25 cellular contexts compared by ENCODE assay signal in genomic region chr2:78585849-78586248, GRCh38.
DNase-seq lines count a peak whose midpoint lies in the region; ATAC-seq and TF ChIP-seq lines count a peak whose summit lies in the region.
"Had no signal": no experiment of that assay in that cellular context is flagged by ENCODE, and none has a peak within 500 bp of the region (broad histone marks: within the 10 kb centered on the region; RNA-seq: fewer than 3 reads in every experiment).

No MANE protein-coding gene starts in this region.

- no peaks in the 10 kb centered on the region for H3K36me3 ChIP-seq in SK-N-MC (ENCODE audit: insufficient read depth, low read length)
- no peaks in the 10 kb centered on the region for H3K36me3 ChIP-seq in psoas muscle (ENCODE audit: insufficient read depth in 1 of 2, low read depth in 1 of 2)
- no peaks in the 10 kb centered on the region for H3K36me3 ChIP-seq in skeletal muscle tissue (ENCODE audit: control insufficient read depth in 3 of 3, insufficient read depth in 3 of 3, low read length in 3 of 3)
- H3K36me3 ChIP-seq: BE2C, BLaER1 had no signal

- H3K4me3 Mint-ChIP-seq in endothelial cell (ENCODE audit: unreplicated experiment), result no peak overlapping the region
- H3K4me3 Mint-ChIP-seq: CD14-positive monocyte; CD4-positive, alpha-beta memory T cell; CD4-positive, CD25-positive, alpha-beta regulatory T cell had no signal

- DNase-seq in SK-N-MC (ENCODE audit: low read depth, low spot score) (no peak), endothelial cell (ENCODE audit: low spot score) (no peak), psoas muscle (no peak), DMS114 treated with DMSO at 0.1 percent for 48 hours (lab: John Stamatoyannopoulos, UW; ENCODE audit: unreplicated experiment) (no peak), globus pallidus (ENCODE audit: low spot score) (no peak)
- DNase-seq in activated CD4-positive, CD25-positive, alpha-beta regulatory T cell treated with anti-CD3 and anti-CD28 coated beads, Interleukin-2, amount 50 U/mL, for 72 hours, result no peak
- DNase-seq: 8988T; ACHN; BE2C; C1 segment of cervical spinal cord; Caco-2; Calu3; CD4-positive, alpha-beta memory T cell; CD4-positive, CD25-positive, alpha-beta regulatory T cell; DMS153; DMS53; DMS79; DND-41; EL; GDM1 had no signal

- ATAC-seq in psoas muscle, result peak; percentile 66 to 93 (median 84)
- no peak for ATAC-seq in HG03039 (IDR thresholded peaks at IDR 0.05; ENCODE audit: unreplicated experiment)
- ATAC-seq: GM12878 had no signal

- no peak overlapping the region for H3K4me3 ChIP-seq in SK-N-MC
- no peak overlapping the region for H3K4me3 ChIP-seq in psoas muscle
- no peak overlapping the region for H3K4me3 ChIP-seq in skeletal muscle tissue (ENCODE audit: low read length in 3 of 3)
- H3K4me3 ChIP-seq: BLaER1, GM12878 had no signal

- H3K9ac ChIP-seq in SK-N-MC (ENCODE audit: insufficient read length), result no peak overlapping the region
- H3K9ac ChIP-seq in skeletal muscle tissue (ENCODE audit: low read depth in 1 of 3, low read length in 3 of 3), result no peak overlapping the region
- H3K9ac ChIP-seq: BLaER1 had no signal

- no peaks in the 10 kb centered on the region for H3K9me3 ChIP-seq in SK-N-MC (ENCODE audit: low read depth, low read length)
- H3K9me3 ChIP-seq in psoas muscle, result no peaks in the 10 kb centered on the region
- H3K9me3 ChIP-seq in skeletal muscle tissue (ENCODE audit: control insufficient read depth in 3 of 3, low read length in 3 of 3), result no peaks in the 10 kb centered on the region
- H3K9me3 ChIP-seq: BE2C, BLaER1, Caco-2 had no signal

- no peaks in the 10 kb centered on the region for H3K27me3 ChIP-seq in psoas muscle (ENCODE audit: insufficient read depth in 3 of 3, low read length in 2 of 3)
- no peaks in the 10 kb centered on the region for H3K27me3 ChIP-seq in skeletal muscle tissue (ENCODE audit: control insufficient read depth in 3 of 3, insufficient read depth in 3 of 3, low read length in 3 of 3)
- H3K27me3 ChIP-seq: BE2C, BLaER1 had no signal

- H3K4me1 ChIP-seq in psoas muscle (no peaks in the 10 kb centered on the region), skeletal muscle tissue (ENCODE audit: control insufficient read depth in 3 of 3, insufficient read depth in 3 of 3, low read length in 3 of 3) (peaks cover 0 to 13% (median 6%) of the 10 kb centered on the region in 3 donors)
- H3K4me1 ChIP-seq: BE2C, BLaER1, Caco-2 had no signal

- peak overlapping the region; percentile 86 for H3K27ac Mint-ChIP-seq in endothelial cell (ENCODE audit: unreplicated experiment)
- H3K27ac Mint-ChIP-seq: CD14-positive monocyte; CD4-positive, alpha-beta memory T cell; CD4-positive, CD25-positive, alpha-beta regulatory T cell had no signal

- TF ChIP-seq CTCF in endothelial cell (IDR thresholded peaks at IDR 0.05; ENCODE audit: unreplicated experiment), result no peak
- no peak for TF ChIP-seq CTCF in psoas muscle (IDR thresholded peaks at IDR 0.05)

- WGBS in psoas muscle, 3 donors, result 5 to 8% (median 8%) methylated on average over 2 of the region's 2 CpGs

- intact Hi-C loops in psoas muscle (cut with DNase I), result no loop called here

- peaks cover 12% of the 10 kb centered on the region for H3K4me1 Mint-ChIP-seq in endothelial cell (ENCODE audit: unreplicated experiment)
- H3K4me1 Mint-ChIP-seq: CD14-positive monocyte; CD4-positive, alpha-beta memory T cell; CD4-positive, CD25-positive, alpha-beta regulatory T cell had no signal

- 0 out of 2 replicates have a peak overlapping the region, but pooled peaks have one; percentile 22 for H3K27ac ChIP-seq in SK-N-MC
- peak overlapping the region; percentile 59 for H3K27ac ChIP-seq in psoas muscle
- peak overlapping the region; percentile 60 for H3K27ac ChIP-seq in skeletal muscle tissue (ENCODE audit: low read depth, low read length)
- H3K27ac ChIP-seq: BLaER1 had no signal

- H3K27me3 Mint-ChIP-seq in endothelial cell (ENCODE audit: unreplicated experiment), result no peaks in the 10 kb centered on the region
- H3K27me3 Mint-ChIP-seq: CD4-positive, alpha-beta memory T cell; CD4-positive, CD25-positive, alpha-beta regulatory T cell had no signal

- H3K36me3 Mint-ChIP-seq in endothelial cell (ENCODE audit: low read depth, unreplicated experiment), result no peaks in the 10 kb centered on the region
- H3K36me3 Mint-ChIP-seq: CD14-positive monocyte; CD4-positive, alpha-beta memory T cell; CD4-positive, CD25-positive, alpha-beta regulatory T cell had no signal

- H3K9me3 Mint-ChIP-seq in endothelial cell (ENCODE audit: unreplicated experiment), result no peaks in the 10 kb centered on the region
